ENCODE assay signal across 16 cellular contexts in genomic region chr3:183958226-183958625, GRCh38.
"Had no signal": no experiment of that assay in that cellular context is flagged by ENCODE, and none has a peak within 500 bp of the region (broad histone marks: within the 10 kb centered on the region; RNA-seq: fewer than 3 reads in every experiment).

No MANE protein-coding gene starts in this region.

- H3K27me3 ChIP-seq: brain microvascular endothelial cell, sigmoid colon, thyroid gland had no signal

- H3K9me3 ChIP-seq: sigmoid colon, thyroid gland had no signal

- H3K36me3 ChIP-seq: thyroid gland had no signal

- DNase-seq: activated CD4-positive, alpha-beta T cell treated with anti-CD3 and anti-CD28 coated beads, Interleukin-2, amount 50 U/mL, for 48 hours; activated naive CD8-positive, alpha-beta T cell treated with anti-CD3 and anti-CD28 coated beads, Interleukin-2, amount 10 ng/mL, durations not matched to agents 7 days and 5 days; activated T-cell treated with anti-CD3 and anti-CD28 coated beads, Interleukin-2, amount 50 U/mL, for 1 hour; anterior cingulate cortex; brain microvascular endothelial cell; effector memory CD8-positive, alpha-beta T cell; erythroblast; hippocampal formation; kidney; left ventricle myocardium superior; mesenchymal stem cell; sigmoid colon; T1000; thyroid gland had no signal

- H3K27ac ChIP-seq: brain microvascular endothelial cell, sigmoid colon, SK-N-MC, thyroid gland had no signal

- ATAC-seq: effector memory CD8-positive, alpha-beta T cell; left ventricle myocardium superior; stimulated activated effector memory CD8-positive, alpha-beta T cell treated with anti-CD3 and anti-CD28 coated beads, Interleukin-12 subunit alpha, Interleukin-12 subunit beta, amount 100 ng/mL, for 72 hours had no signal

- H3K4me3 ChIP-seq: sigmoid colon, SK-N-MC, thyroid gland had no signal

- H3K4me1 ChIP-seq: sigmoid colon had no signal
